ENCODE assay signal across 8 cellular contexts in the genomic region with DNA sequence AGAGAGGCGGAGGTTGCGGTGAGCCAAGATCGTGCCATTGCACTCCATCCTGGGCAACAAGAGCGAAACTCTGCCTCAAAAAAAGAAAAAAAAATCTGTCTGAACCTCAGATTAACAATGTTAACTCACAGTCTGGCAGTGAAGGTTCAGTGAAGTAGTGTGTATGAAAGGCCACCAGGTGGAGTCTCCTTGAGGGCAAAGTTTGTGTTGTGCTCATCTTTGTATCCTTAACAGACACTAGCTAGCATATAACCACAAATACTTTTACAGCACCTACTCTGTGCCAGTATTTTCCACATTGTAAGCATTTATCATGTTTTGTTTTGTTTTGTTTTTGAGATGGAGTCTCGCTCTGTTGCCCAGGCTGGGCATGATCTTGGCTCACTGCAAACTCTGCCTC. TPM values are rescaled to one million over a fixed set of nuclear protein-coding genes. Genes with fewer than 3 reads are reported as not detected.
DNase-seq lines count a peak whose midpoint lies in the region; ATAC-seq and TF ChIP-seq lines count a peak whose summit lies in the region.

No MANE protein-coding gene starts in this region.

- no peaks in the 10 kb centered on the region for H3K9me3 ChIP-seq in adipocyte (ENCODE audit: control insufficient read depth, low read length)
- H3K9me3 ChIP-seq in mucosa of descending colon: no peaks in the 10 kb centered on the region

- H3K27me3 ChIP-seq in adipocyte (replicated peaks; ENCODE audit: control insufficient read depth, insufficient read depth, low read length): peaks cover 6% of the 10 kb centered on the region

- H3K4me3 ChIP-seq in adipocyte (ENCODE audit: low read length) (no peak overlapping the region), mucosa of descending colon (no peak overlapping the region)

- peak; percentile 6 for DNase-seq in DMS53 treated with DMSO at 0.1 percent for 48 hours (lab: John Stamatoyannopoulos, UW; ENCODE audit: unreplicated experiment)
- peak; percentile 26 for DNase-seq in HuH-7 (ENCODE audit: low spot score)
- peak; percentile 24 for DNase-seq in adipocyte (ENCODE audit: low read depth)
- peak in 1 of 3 donors; percentile 37 for DNase-seq in mucosa of descending colon
- DNase-seq in DMS79 (lab: John Stamatoyannopoulos, UW): no peak
- no peak for DNase-seq in D341Med (ENCODE audit: low spot score)

- ATAC-seq in GM19043 (IDR thresholded peaks at IDR 0.05; ENCODE audit: low read depth, unreplicated experiment) (peak; percentile 75), mucosa of descending colon (peak; percentile 77), GM19463 (IDR thresholded peaks at IDR 0.05; ENCODE audit: unreplicated experiment) (no peak)

- H3K4me1 ChIP-seq in adipocyte (ENCODE audit: control insufficient read depth, insufficient read depth, low read length) (no peaks in the 10 kb centered on the region), mucosa of descending colon (ENCODE audit: low read depth) (no peaks in the 10 kb centered on the region)

- H3K36me3 ChIP-seq in adipocyte (ENCODE audit: control insufficient read depth, insufficient read depth, low read length, severe bottlenecking) (no peaks in the 10 kb centered on the region), mucosa of descending colon (ENCODE audit: low read depth) (no peaks in the 10 kb centered on the region)

- intact Hi-C loops in mucosa of descending colon (cut with DNase I, micrococcal nuclease): no loop called here

- no peak for TF ChIP-seq CTCF in mucosa of descending colon (IDR thresholded peaks at IDR 0.05)

- no peak overlapping the region for H3K9ac ChIP-seq in adipocyte (ENCODE audit: low read length)

RNA-seq across cellular contexts. Expression of a gene that starts 46.0 kb away (rescaled TPM):
- total RNA-seq in mucosa of descending colon: 100 to 1,000 TPM in 2 of 3 donors, 10 to 100 TPM in 1; 64.3 to 134 (median 119) TPM

Comparison
In these comparisons a context has a peak if more than half of its experiments do, and no peak if none do; other contexts are left out.
1. DNase-seq: peak in DMS53 treated with DMSO at 0.1 percent for 48 hours (single experiment), HuH-7 (single experiment) and adipocyte (single experiment); none in DMS79 (single experiment) and D341Med (single experiment).